Comparison of ENCODE assay signal across 1 cellular context in the genomic region with DNA sequence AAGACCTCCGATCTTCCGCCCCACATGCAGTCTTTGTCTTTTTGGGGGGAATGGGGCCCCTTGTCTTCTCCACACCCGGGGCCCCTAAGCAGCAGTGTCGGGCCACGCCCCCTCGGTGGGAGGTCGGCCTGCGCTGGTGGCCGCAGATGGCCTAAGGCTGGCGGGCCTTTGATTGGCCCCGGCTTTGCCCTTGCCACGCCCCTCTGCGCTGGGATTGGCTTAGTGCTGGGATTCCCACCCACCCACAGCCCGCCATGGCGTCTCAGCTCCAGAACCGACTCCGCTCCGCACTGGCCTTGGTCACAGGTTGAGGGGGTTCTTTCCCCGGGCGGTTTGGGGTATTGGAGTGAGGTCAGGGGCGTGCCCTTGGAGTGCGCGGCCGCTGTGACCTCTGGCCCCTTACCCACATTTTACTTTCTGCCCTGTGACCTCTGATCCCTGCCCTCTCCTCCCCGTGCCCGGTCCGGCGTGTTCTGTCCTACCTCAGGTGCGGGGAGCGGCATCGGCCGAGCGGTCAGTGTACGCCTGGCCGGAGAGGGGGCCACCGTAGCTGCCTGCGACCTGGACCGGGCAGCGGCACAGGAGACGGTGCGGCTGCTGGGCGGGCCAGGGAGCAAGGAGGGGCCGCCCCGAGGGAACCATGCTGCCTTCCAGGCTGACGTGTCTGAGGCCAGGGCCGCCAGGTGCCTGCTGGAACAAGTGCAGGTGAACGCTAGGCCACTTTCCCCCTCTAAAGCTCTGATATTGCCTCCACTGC.
A peak's percentile ranks its signal among the peaks of the same experiment; 100 is the strongest.
TF ChIP-seq lines count a peak whose summit lies in the region.

TSS of gene HSD17B8 (plus strand) at position 241 of the 757 bp plus-strand sequence. CDS start at position 255, 14 bp downstream.

TF ChIP-seq in HepG2, 621 proteins besides CTCF, POLR2A, EP300 and RAD21 (continued from another document and continues in another):
- TF ChIP-seq, protein P1, sequence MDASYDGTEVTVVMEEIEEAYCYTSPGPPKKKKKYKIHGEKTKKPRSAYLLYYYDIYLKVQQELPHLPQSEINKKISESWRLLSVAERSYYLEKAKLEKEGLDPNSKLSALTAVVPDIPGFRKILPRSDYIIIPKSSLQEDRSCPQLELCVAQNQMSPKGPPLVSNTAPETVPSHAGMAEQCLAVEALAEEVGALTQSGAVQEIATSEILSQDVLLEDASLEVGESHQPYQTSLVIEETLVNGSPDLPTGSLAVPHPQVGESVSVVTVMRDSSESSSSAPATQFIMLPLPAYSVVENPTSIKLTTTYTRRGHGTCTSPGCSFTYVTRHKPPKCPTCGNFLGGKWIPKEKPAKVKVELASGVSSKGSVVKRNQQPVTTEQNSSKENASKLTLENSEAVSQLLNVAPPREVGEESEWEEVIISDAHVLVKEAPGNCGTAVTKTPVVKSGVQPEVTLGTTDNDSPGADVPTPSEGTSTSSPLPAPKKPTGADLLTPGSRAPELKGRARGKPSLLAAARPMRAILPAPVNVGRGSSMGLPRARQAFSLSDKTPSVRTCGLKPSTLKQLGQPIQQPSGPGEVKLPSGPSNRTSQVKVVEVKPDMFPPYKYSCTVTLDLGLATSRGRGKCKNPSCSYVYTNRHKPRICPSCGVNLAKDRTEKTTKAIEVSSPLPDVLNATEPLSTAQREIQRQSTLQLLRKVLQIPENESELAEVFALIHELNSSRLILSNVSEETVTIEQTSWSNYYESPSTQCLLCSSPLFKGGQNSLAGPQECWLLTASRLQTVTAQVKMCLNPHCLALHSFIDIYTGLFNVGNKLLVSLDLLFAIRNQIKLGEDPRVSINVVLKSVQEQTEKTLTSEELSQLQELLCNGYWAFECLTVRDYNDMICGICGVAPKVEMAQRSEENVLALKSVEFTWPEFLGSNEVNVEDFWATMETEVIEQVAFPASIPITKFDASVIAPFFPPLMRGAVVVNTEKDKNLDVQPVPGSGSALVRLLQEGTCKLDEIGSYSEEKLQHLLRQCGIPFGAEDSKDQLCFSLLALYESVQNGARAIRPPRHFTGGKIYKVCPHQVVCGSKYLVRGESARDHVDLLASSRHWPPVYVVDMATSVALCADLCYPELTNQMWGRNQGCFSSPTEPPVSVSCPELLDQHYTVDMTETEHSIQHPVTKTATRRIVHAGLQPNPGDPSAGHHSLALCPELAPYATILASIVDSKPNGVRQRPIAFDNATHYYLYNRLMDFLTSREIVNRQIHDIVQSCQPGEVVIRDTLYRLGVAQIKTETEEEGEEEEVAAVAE (CRISPR knock-in tag; IDR thresholded peaks at IDR 0.05; ENCODE audit: borderline replicate concordance), result peak; percentile 69; the same call in 1 of the 2 replicates
- TF ChIP-seq SMARCC2 (IDR thresholded peaks at IDR 0.05) (no peak), XBP1 (CRISPR knock-in tag; IDR thresholded peaks at IDR 0.05) (0 out of 2 replicates have a peak, but pooled peaks have one; percentile 34), ZNF784 (CRISPR knock-in tag; IDR thresholded peaks at IDR 0.05; ENCODE audit: borderline replicate concordance) (peak; percentile 52; the same call in 1 of the 2 replicates), FOXC1 (CRISPR knock-in tag; IDR thresholded peaks at IDR 0.05; ENCODE audit: borderline replicate concordance) (0 out of 2 replicates have a peak, but pooled peaks have one; percentile 78), ZFP36 (IDR thresholded peaks at IDR 0.05; ENCODE audit: borderline replicate concordance, low read depth, low read length, partially characterized antibody) (no peak), ZNF331 (CRISPR knock-in tag; IDR thresholded peaks at IDR 0.05) (peak; percentile 81), GATAD2A (CRISPR knock-in tag; IDR thresholded peaks at IDR 0.05) (no peak), CREB1 (IDR thresholded peaks at IDR 0.05) (no peak), CREB1 (CRISPR knock-in tag; IDR thresholded peaks at IDR 0.05) (no peak), KMT2B (CRISPR knock-in tag; IDR thresholded peaks at IDR 0.05) (peak; percentile 56; the same call in 1 of the 2 replicates), ZNF468 (CRISPR knock-in tag; IDR thresholded peaks at IDR 0.05) (no peak), SIN3A (IDR thresholded peaks at IDR 0.05; ENCODE audit: borderline replicate concordance, low read depth, low read length) (peak; percentile 75), ZNF138 (CRISPR knock-in tag; IDR thresholded peaks at IDR 0.05; ENCODE audit: low read depth) (0 out of 2 replicates have a peak, but pooled peaks have one; percentile 65), IRX3 (CRISPR knock-in tag; IDR thresholded peaks at IDR 0.05; ENCODE audit: borderline replicate concordance, low read depth) (peak; percentile 84), ZNF205 (CRISPR knock-in tag; IDR thresholded peaks at IDR 0.05) (peak; percentile 63; the same call in 1 of the 2 replicates), HNRNPUL1 (IDR thresholded peaks at IDR 0.05; ENCODE audit: low read depth, low read length) (no peak), CEBPB (IDR thresholded peaks at IDR 0.05; ENCODE audit: borderline replicate concordance, low read depth, low read length) (no peak), KAT2B (IDR thresholded peaks at IDR 0.05; ENCODE audit: borderline replicate concordance, low read depth, low read length) (no peak), ZNF317 (CRISPR knock-in tag; IDR thresholded peaks at IDR 0.05) (no peak), U2AF2 (IDR thresholded peaks at IDR 0.05; ENCODE audit: low read depth, low read length) (no peak), SNRNP70 (IDR thresholded peaks at IDR 0.05; ENCODE audit: low read depth, low read length) (no peak), HMGXB4 (CRISPR knock-in tag; IDR thresholded peaks at IDR 0.05; ENCODE audit: borderline replicate concordance in 1 of 2, low read depth in 1 of 2) (peak; percentile 34 to 77; a peak in 3 of 4 replicates), IKZF1 (IDR thresholded peaks at IDR 0.05) (no peak), HOXA3 (CRISPR knock-in tag; IDR thresholded peaks at IDR 0.05) (peak; percentile 83), ZNF335 (CRISPR knock-in tag; IDR thresholded peaks at IDR 0.05) (no peak), MAFK (conservative IDR thresholded peaks at IDR 0.05 in 1 of 2, IDR thresholded peaks at IDR 0.05 in 1 of 2; ENCODE audit: low read length in 2 of 2) (no peak), ZNF780A (CRISPR knock-in tag; IDR thresholded peaks at IDR 0.05) (no peak), HIC2 (CRISPR knock-in tag; IDR thresholded peaks at IDR 0.05; ENCODE audit: low read depth) (peak; percentile 62; the same call in 1 of the 2 replicates), NCOA5 (CRISPR knock-in tag; IDR thresholded peaks at IDR 0.05) (0 out of 2 replicates have a peak, but pooled peaks have one; percentile 48), KDM5A (IDR thresholded peaks at IDR 0.05; ENCODE audit: borderline replicate concordance, low read length) (no peak; the same call in 1 of the 2 replicates), MTERF4 (CRISPR knock-in tag; IDR thresholded peaks at IDR 0.05) (peak; percentile 86; the same call in 1 of the 2 replicates), ZNF788 (CRISPR knock-in tag; IDR thresholded peaks at IDR 0.05; ENCODE audit: borderline replicate concordance) (peak; percentile 83; the same call in 1 of the 2 replicates), IRF2 (CRISPR knock-in tag; IDR thresholded peaks at IDR 0.05) (peak; percentile 40; the same call in 1 of the 2 replicates), ZNF670 (CRISPR knock-in tag; IDR thresholded peaks at IDR 0.05; ENCODE audit: borderline replicate concordance) (no peak; the same call in 1 of the 2 replicates), RNF2 (conservative IDR thresholded peaks at IDR 0.05; ENCODE audit: low read depth) (no peak), RFX3 (CRISPR knock-in tag; IDR thresholded peaks at IDR 0.05) (no peak), ZNF619 (CRISPR knock-in tag; IDR thresholded peaks at IDR 0.05) (no peak), ZNF563 (CRISPR knock-in tag; IDR thresholded peaks at IDR 0.05) (0 out of 2 replicates have a peak, but pooled peaks have one; percentile 56), GTF3A (CRISPR knock-in tag; conservative IDR thresholded peaks at IDR 0.05) (no peak), HMG20A (CRISPR knock-in tag; IDR thresholded peaks at IDR 0.05; ENCODE audit: borderline replicate concordance) (0 out of 2 replicates have a peak, but pooled peaks have one; percentile 19), ZNF33B (CRISPR knock-in tag; IDR thresholded peaks at IDR 0.05) (no peak; the same call in 1 of the 2 replicates)
- TF ChIP-seq, protein P2, sequence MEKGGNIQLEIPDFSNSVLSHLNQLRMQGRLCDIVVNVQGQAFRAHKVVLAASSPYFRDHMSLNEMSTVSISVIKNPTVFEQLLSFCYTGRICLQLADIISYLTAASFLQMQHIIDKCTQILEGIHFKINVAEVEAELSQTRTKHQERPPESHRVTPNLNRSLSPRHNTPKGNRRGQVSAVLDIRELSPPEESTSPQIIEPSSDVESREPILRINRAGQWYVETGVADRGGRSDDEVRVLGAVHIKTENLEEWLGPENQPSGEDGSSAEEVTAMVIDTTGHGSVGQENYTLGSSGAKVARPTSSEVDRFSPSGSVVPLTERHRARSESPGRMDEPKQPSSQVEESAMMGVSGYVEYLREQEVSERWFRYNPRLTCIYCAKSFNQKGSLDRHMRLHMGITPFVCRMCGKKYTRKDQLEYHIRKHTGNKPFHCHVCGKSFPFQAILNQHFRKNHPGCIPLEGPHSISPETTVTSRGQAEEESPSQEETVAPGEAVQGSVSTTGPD (CRISPR knock-in tag; IDR thresholded peaks at IDR 0.05), result no peak
- TF ChIP-seq, protein P3, sequence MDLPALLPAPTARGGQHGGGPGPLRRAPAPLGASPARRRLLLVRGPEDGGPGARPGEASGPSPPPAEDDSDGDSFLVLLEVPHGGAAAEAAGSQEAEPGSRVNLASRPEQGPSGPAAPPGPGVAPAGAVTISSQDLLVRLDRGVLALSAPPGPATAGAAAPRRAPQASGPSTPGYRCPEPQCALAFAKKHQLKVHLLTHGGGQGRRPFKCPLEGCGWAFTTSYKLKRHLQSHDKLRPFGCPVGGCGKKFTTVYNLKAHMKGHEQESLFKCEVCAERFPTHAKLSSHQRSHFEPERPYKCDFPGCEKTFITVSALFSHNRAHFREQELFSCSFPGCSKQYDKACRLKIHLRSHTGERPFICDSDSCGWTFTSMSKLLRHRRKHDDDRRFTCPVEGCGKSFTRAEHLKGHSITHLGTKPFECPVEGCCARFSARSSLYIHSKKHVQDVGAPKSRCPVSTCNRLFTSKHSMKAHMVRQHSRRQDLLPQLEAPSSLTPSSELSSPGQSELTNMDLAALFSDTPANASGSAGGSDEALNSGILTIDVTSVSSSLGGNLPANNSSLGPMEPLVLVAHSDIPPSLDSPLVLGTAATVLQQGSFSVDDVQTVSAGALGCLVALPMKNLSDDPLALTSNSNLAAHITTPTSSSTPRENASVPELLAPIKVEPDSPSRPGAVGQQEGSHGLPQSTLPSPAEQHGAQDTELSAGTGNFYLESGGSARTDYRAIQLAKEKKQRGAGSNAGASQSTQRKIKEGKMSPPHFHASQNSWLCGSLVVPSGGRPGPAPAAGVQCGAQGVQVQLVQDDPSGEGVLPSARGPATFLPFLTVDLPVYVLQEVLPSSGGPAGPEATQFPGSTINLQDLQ (CRISPR knock-in tag; IDR thresholded peaks at IDR 0.05), result 0 out of 2 replicates have a peak, but pooled peaks have one; percentile 36
- TF ChIP-seq, protein P4, sequence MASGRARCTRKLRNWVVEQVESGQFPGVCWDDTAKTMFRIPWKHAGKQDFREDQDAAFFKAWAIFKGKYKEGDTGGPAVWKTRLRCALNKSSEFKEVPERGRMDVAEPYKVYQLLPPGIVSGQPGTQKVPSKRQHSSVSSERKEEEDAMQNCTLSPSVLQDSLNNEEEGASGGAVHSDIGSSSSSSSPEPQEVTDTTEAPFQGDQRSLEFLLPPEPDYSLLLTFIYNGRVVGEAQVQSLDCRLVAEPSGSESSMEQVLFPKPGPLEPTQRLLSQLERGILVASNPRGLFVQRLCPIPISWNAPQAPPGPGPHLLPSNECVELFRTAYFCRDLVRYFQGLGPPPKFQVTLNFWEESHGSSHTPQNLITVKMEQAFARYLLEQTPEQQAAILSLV (CRISPR knock-in tag; IDR thresholded peaks at IDR 0.05; ENCODE audit: borderline replicate concordance), result 0 out of 2 replicates have a peak, but pooled peaks have one; percentile 29
- TF ChIP-seq, protein P5, sequence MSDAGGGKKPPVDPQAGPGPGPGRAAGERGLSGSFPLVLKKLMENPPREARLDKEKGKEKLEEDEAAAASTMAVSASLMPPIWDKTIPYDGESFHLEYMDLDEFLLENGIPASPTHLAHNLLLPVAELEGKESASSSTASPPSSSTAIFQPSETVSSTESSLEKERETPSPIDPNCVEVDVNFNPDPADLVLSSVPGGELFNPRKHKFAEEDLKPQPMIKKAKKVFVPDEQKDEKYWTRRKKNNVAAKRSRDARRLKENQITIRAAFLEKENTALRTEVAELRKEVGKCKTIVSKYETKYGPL (CRISPR knock-in tag; IDR thresholded peaks at IDR 0.05), result 0 out of 2 replicates have a peak, but pooled peaks have one; percentile 51
